19 cellular contexts compared by ENCODE assay signal in the genomic region with DNA sequence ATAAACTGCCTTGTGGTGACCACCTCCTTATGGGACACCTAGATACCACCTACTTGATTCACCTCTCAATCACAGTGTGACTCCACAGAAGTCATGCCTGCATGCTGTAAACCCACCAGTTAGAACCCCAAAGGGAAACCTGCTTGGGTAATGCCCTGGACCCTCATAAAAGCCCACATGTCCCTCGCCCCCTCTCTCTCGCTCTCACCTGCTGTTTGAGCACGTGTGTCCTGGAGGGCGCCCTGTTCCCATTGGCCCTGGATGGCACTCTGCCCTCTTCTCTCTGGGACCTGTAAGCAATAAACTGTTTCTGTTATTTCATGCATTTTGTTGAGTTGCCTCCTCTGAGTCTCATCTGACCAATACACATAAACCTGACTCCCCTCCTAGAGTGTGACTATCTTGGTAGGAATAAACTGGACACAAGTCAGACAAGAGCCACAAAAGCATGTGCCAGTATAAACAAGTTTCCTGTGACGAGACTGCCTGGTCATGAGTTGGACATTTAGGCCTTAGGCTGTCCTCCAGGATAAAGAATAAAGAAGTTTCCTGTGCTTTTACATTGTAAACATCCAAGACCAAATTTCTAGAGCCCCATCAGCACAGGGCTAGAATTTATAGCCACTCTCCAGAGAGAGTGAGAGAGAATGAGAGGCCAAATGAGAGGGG. TPM values are rescaled to one million over a fixed set of nuclear protein-coding genes. Genes with fewer than 3 reads are reported as not detected.
A peak's percentile ranks its signal among the peaks of the same experiment; 100 is the strongest.
DNase-seq lines count a peak whose midpoint lies in the region; ATAC-seq and TF ChIP-seq lines count a peak whose summit lies in the region.
"Had no signal": no experiment of that assay in that cellular context is flagged by ENCODE, and none has a peak within 500 bp of the region (broad histone marks: within the 10 kb centered on the region; RNA-seq: fewer than 3 reads in every experiment).

No MANE protein-coding gene starts in this region.

- peaks cover 21% of the 10 kb centered on the region for H3K9me3 ChIP-seq in left ventricle myocardium inferior (replicated peaks)

- H3K4me3 ChIP-seq in left ventricle myocardium inferior (no peak overlapping the region), astrocyte of the spinal cord (ENCODE audit: low read depth, low read length) (no peak overlapping the region)

- H3K4me1 ChIP-seq in left ventricle myocardium inferior, result peaks cover 1% of the 10 kb centered on the region

- no peak for ATAC-seq in GM21526 (IDR thresholded peaks at IDR 0.05; ENCODE audit: low FRiP score, unreplicated experiment)
- ATAC-seq: HepG2; left colon; naive thymus-derived CD8-positive, alpha-beta T cell; T-cell had no signal

- intact Hi-C loops in cardiac septum (cut with DNase I), result no loop called here
- intact Hi-C loops in left ventricle myocardium inferior (cut with micrococcal nuclease), result no loop called here

- H3K36me3 ChIP-seq in left ventricle myocardium inferior, result no peaks in the 10 kb centered on the region

- in situ Hi-C loops in astrocyte of the spinal cord (cut with HindIII; ENCODE audit: low sequenced_read_pairs), result no loop called here
- in situ Hi-C loops in ACHN (cut with HindIII; ENCODE audit: low pct_ligation_motif_present, low pct_unique_long_range_greater_than_20kb, low sequenced_read_pairs), result no loop called here

- TF ChIP-seq CTCF in left ventricle myocardium inferior (IDR thresholded peaks at IDR 0.05; ENCODE audit: borderline replicate concordance) (no peak), astrocyte of the spinal cord (IDR thresholded peaks at IDR 0.05; ENCODE audit: low read depth, low read length) (no peak)

- H3K27ac ChIP-seq in left ventricle myocardium inferior (replicated peaks), result no peak overlapping the region

- DNase-seq in cardiac septum (ENCODE audit: low spot score), result peak; percentile 64
- DNase-seq in left ventricle myocardium inferior, result no peak
- DNase-seq in astrocyte of the spinal cord (ENCODE audit: low read depth, low spot score), result peak; percentile 76
- DNase-seq in islet precursor cell, result peak; percentile 30
- DNase-seq in ACHN, result no peak
- no peak for DNase-seq in activated gamma-delta T cell treated with Interleukin-2 at 50 U/mL for 16 hours
- DNase-seq in NCI-H2107 treated with DMSO at 0.1 percent for 48 hours (lab: John Stamatoyannopoulos, UW; ENCODE audit: unreplicated experiment), result no peak
- DNase-seq: activated CD4-positive, CD25-positive, alpha-beta regulatory T cell; activated CD8-positive, alpha-beta memory T cell treated with anti-CD3 and anti-CD28 coated beads, Interleukin-2, amount 50 U/mL, for 4 hours; COR-L47; left colon; naive thymus-derived CD8-positive, alpha-beta T cell; NCI-H1105; NCI-H446; retina; stimulated activated CD4-positive, alpha-beta T cell treated with anti-CD3 and anti-CD28 coated beads, Interleukin-2, amount 100 ng/mL, for 48 hours; T-cell had no signal

- H3K27me3 ChIP-seq in left ventricle myocardium inferior (ENCODE audit: low read depth), result no peaks in the 10 kb centered on the region

RNA-seq across cellular contexts. Expression of a gene that starts 8.6 kb away (rescaled TPM):
- 93.0 TPM for total RNA-seq in cardiac septum
- total RNA-seq in left ventricle myocardium inferior, result 56.6 TPM

RNA-seq across cellular contexts. Expression of a gene that starts 10.3 kb away (rescaled TPM):
- total RNA-seq in cardiac septum (147 TPM), left ventricle myocardium inferior (130 TPM)

RNA-seq across cellular contexts. Expression of a gene that starts 39.7 kb away (rescaled TPM):
- 9.3 TPM for total RNA-seq in cardiac septum
- 8.9 TPM for total RNA-seq in left ventricle myocardium inferior

RNA-seq across cellular contexts. Expression of a gene that starts 39.8 kb away (rescaled TPM):
- 245 TPM for total RNA-seq in cardiac septum
- 208 TPM for total RNA-seq in left ventricle myocardium inferior

RNA-seq across cellular contexts. Expression of a gene that starts 53.3 kb away (rescaled TPM):
- 0.30 TPM for total RNA-seq in cardiac septum
- total RNA-seq in left ventricle myocardium inferior, result not detected

Comparison
In these comparisons a context has a peak if more than half of its experiments do, and no peak if none do; other contexts are left out.
1. DNase-seq: peak in cardiac septum (single experiment), astrocyte of the spinal cord (single experiment) and islet precursor cell (single experiment); none in left ventricle myocardium inferior (single experiment), ACHN (single experiment), activated gamma-delta T cell treated with Interleukin-2 at 50 U/mL for 16 hours (single experiment) and NCI-H2107 treated with DMSO at 0.1 percent for 48 hours (single experiment).